Comparison of ENCODE assay signal across 31 cellular contexts in the genomic region with DNA sequence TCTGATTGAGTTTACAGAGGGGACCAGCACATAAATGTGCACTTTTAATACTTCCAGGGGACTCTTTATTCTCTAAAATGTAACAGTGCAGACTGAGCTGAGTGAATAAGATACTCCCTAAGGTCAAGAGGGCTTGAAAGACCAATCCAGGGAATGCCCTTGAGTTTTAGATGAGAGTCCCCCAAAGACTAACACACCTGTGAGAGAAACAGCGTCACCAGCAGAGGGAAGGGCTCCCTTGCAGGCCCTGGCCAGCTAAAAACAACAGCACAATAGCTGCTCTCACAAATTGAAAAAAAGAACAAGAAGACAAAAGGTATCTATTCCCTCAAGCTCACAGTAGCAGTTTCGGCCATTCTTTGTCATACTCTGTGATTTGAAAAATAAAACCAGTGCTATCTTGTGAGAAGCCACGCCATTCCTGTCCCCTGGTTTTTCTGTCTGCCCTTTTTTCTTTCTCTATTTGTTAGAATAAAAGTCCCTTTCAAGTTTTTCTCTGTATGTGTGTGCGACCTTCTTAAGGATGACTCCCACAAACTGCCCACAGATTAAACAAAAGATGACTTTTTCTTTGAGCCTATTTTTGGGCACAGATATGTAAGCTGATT.
A peak's percentile ranks its signal among the peaks of the same experiment; 100 is the strongest.
DNase-seq lines count a peak whose midpoint lies in the region; ATAC-seq and TF ChIP-seq lines count a peak whose summit lies in the region.
"Had no signal": no experiment of that assay in that cellular context is flagged by ENCODE, and none has a peak within 500 bp of the region (broad histone marks: within the 10 kb centered on the region; RNA-seq: fewer than 3 reads in every experiment).

No MANE protein-coding gene starts in this region.

- no peak overlapping the region for H4K5ac ChIP-seq in H9 (ENCODE audit: insufficient read length, low read depth, low read length)

- intact Hi-C loops in lower leg skin (cut with DNase I; ENCODE audit: low total_unique reads): no loop called here
- intact Hi-C loops in upper lobe of right lung (cut with DNase I): no loop called here

- H3K4me1 ChIP-seq in H9 (ENCODE audit: insufficient read depth, low read length) (no peaks in the 10 kb centered on the region; the same call in 1 of the 2 replicates), upper lobe of right lung (no peaks in the 10 kb centered on the region)
- H3K4me1 ChIP-seq: right atrium auricular region, testis had no signal

- H2BK120ac ChIP-seq in H9 (ENCODE audit: low read depth, low read length, poor library complexity, severe bottlenecking): no peak overlapping the region

- no peak overlapping the region for H4K8ac ChIP-seq in H9 (replicated peaks; ENCODE audit: insufficient read length, low read depth, low read length)

- no peak overlapping the region for H2BK5ac ChIP-seq in H9 (ENCODE audit: insufficient read length, low read length)

- H3K4me3 ChIP-seq in GM12865 (ENCODE audit: low read depth, low read length) (no peak overlapping the region), lower leg skin (ENCODE audit: low read depth, poor library complexity, severe bottlenecking) (no peak overlapping the region), upper lobe of right lung (no peak overlapping the region)
- H3K4me3 ChIP-seq: right atrium auricular region, smooth muscle cell, testis had no signal

- H2BK15ac ChIP-seq in H9 (ENCODE audit: low read depth, low read length): no peak overlapping the region

- H4K91ac ChIP-seq in H9 (ENCODE audit: insufficient read length, low read depth, low read length): no peak overlapping the region

- H3K36me3 ChIP-seq in upper lobe of right lung: no peaks in the 10 kb centered on the region
- H3K36me3 ChIP-seq: right atrium auricular region had no signal

- H2AK5ac ChIP-seq in H9 (ENCODE audit: insufficient read length, low read length): no peak overlapping the region

- no peaks in the 10 kb centered on the region for H3K27me3 ChIP-seq in H9 (ENCODE audit: insufficient read depth, low read length)
- no peaks in the 10 kb centered on the region for H3K27me3 ChIP-seq in upper lobe of right lung
- H3K27me3 ChIP-seq: right atrium auricular region, testis had no signal

- no peak overlapping the region for H3K18ac ChIP-seq in H9 (ENCODE audit: insufficient read length, low read depth, low read length)

- DNase-seq in GM12865 (ENCODE audit: low read depth) (peak; percentile 44), H9 (no peak), SK-MEL-5 (ENCODE audit: low read depth, low spot score) (peak; percentile 28), left kidney (ENCODE audit: low read depth, low spot score) (peak; percentile 41), lower leg skin (ENCODE audit: low spot score in 2 of 2) (no peak), upper lobe of right lung (no peak), midbrain (lab: John Stamatoyannopoulos, UW) (no peak)
- no peak for DNase-seq in activated T-cell treated with anti-CD3 and anti-CD28 coated beads, Interleukin-2, amount 50 U/mL, for 1 hour
- DNase-seq: activated CD4-positive, alpha-beta T cell treated with anti-CD3 and anti-CD28 coated beads for 4 hours; activated CD8-positive, alpha-beta T cell treated with anti-CD3 and anti-CD28 coated beads, Interleukin-2, amount 10 ng/mL, durations not matched to agents 7 days and 5 days; amniotic stem cell; Calu3; DMS79; GF-D8; hypothalamus; KBM-7; left colon; NCI-H1105; NCI-H1930; NCI-H526; posterior cingulate gyrus; SIG-M5; stimulated activated CD4-positive, alpha-beta T cell treated with anti-CD3 and anti-CD28 coated beads, Interleukin-1b, Interleukin-23, amount 100 ng/mL, for 48 hours; stimulated activated CD8-positive, alpha-beta memory T cell treated with anti-CD3 and anti-CD28 coated beads, Interleukin-4, amount 100 ng/mL, for 48 hours had no signal

- no peak for ATAC-seq in upper lobe of right lung
- ATAC-seq: activated CD8-positive, alpha-beta T cell treated with anti-CD3 and anti-CD28 coated beads, Interleukin-2, amount 10 ng/mL, durations not matched to agents 7 days and 5 days; left colon had no signal

- no peak overlapping the region for H3K27ac ChIP-seq in H9 (ENCODE audit: insufficient read length, low read depth, low read length)
- H3K27ac ChIP-seq in upper lobe of right lung: no peak overlapping the region
- H3K27ac ChIP-seq: right atrium auricular region, testis had no signal

- H3K9me3 ChIP-seq in H9 (ENCODE audit: control insufficient read depth, low read depth, low read length): no peaks in the 10 kb centered on the region
- no peaks in the 10 kb centered on the region for H3K9me3 ChIP-seq in upper lobe of right lung
- H3K9me3 ChIP-seq: testis had no signal

- no peaks in the 10 kb centered on the region for H4K20me1 ChIP-seq in H9 (ENCODE audit: control insufficient read depth, insufficient read depth, insufficient read length)

- no peak overlapping the region for H2BK12ac ChIP-seq in H9 (ENCODE audit: insufficient read length, low read depth, low read length)

- H3K14ac ChIP-seq in H9 (ENCODE audit: insufficient read depth, low read length): no peak overlapping the region

- H3K4me2 ChIP-seq in H9 (ENCODE audit: insufficient read depth, insufficient read length, low read length): no peak overlapping the region
- H3K4me2 ChIP-seq: smooth muscle cell had no signal

- no peaks in the 10 kb centered on the region for H3K79me1 ChIP-seq in H9 (ENCODE audit: insufficient read depth, low read depth, low read length, poor library complexity, severe bottlenecking)

- no peaks in the 10 kb centered on the region for H3K36me3 Mint-ChIP-seq in H9 (ENCODE audit: insufficient read depth in 1 of 3, low read depth in 3 of 3)
- H3K36me3 Mint-ChIP-seq: CD14-positive monocyte had no signal

- H2AFZ ChIP-seq in H9 (ENCODE audit: low read length): no peak overlapping the region

- H3K27ac Mint-ChIP-seq in H9: peak overlapping the region in 1 of 3 experiments; percentile 24; a peak in 2 of 7 replicates
- H3K27ac Mint-ChIP-seq: activated CD8-positive, alpha-beta T cell treated with anti-CD3 and anti-CD28 coated beads, Interleukin-2, amount 10 ng/mL, durations not matched to agents 7 days and 5 days; activated naive CD4-positive, alpha-beta T cell treated with anti-CD3 and anti-CD28 coated beads, Interleukin-2, amount 50 U/mL, for 24 hours; activated T-helper 2 cell treated with anti-CD3 and anti-CD28 coated beads, Interferon-gamma antibody, Interleukin-2, Interleukin-4, amounts not matched to agents 10 μg/mL and 5 μg/mL and 100 μg/mL, durations not matched to agents 14 hours and 24 hours and 36 hours; CD14-positive monocyte; stimulated activated naive CD8-positive, alpha-beta T cell treated with anti-CD3 and anti-CD28 coated beads, Interleukin-15, Interleukin-2, amounts not matched to agents 100 ng/mL and 50 ng/mL, for 24 hours had no signal

- no peak overlapping the region for H3K4ac ChIP-seq in H9 (ENCODE audit: low read depth, low read length)

- no peaks in the 10 kb centered on the region for H3K9me3 Mint-ChIP-seq in H9
- H3K9me3 Mint-ChIP-seq: activated T-helper 2 cell treated with anti-CD3 and anti-CD28 coated beads, Interferon-gamma antibody, Interleukin-2, Interleukin-4, amounts not matched to agents 10 μg/mL and 5 μg/mL and 100 μg/mL, durations not matched to agents 14 hours and 24 hours and 36 hours had no signal

- no peaks in the 10 kb centered on the region for H3K27me3 Mint-ChIP-seq in H9 (ENCODE audit: low read depth)
- H3K27me3 Mint-ChIP-seq: activated naive CD4-positive, alpha-beta T cell treated with anti-CD3 and anti-CD28 coated beads, Interleukin-2, amount 50 U/mL, for 24 hours; stimulated activated naive CD8-positive, alpha-beta T cell treated with anti-CD3 and anti-CD28 coated beads, Interleukin-15, Interleukin-2, amounts not matched to agents 100 ng/mL and 50 ng/mL, for 24 hours had no signal

- H2BK20ac ChIP-seq in H9 (ENCODE audit: low read depth, low read length, poor library complexity, severe bottlenecking): no peak overlapping the region

- no peak overlapping the region for H3K9ac ChIP-seq in H9 (ENCODE audit: extremely low read depth, insufficient read length, low read length)

- no peak overlapping the region for H3T11ph ChIP-seq in H9 (ENCODE audit: low read length)

- no peaks in the 10 kb centered on the region for H3K23me2 ChIP-seq in H9 (ENCODE audit: insufficient read length, low read depth, low read length, poor library complexity, severe bottlenecking)

- WGBS in H9 (ENCODE audit: extremely low coverage, insufficient read length, low lambda C conversion rate): no CpG with 5 or more reads among the region's 4 CpGs
- 93 to 94% methylated on average over 4 of the region's 4 CpGs for WGBS in lower leg skin, 2 donors

- no peak overlapping the region for H3K4me3 Mint-ChIP-seq in H9
- H3K4me3 Mint-ChIP-seq: activated CD8-positive, alpha-beta T cell treated with anti-CD3 and anti-CD28 coated beads, Interleukin-2, amount 10 ng/mL, durations not matched to agents 7 days and 5 days; activated naive CD4-positive, alpha-beta T cell treated with anti-CD3 and anti-CD28 coated beads, Interleukin-2, amount 50 U/mL, for 24 hours; CD14-positive monocyte; stimulated activated naive CD8-positive, alpha-beta T cell treated with anti-CD3 and anti-CD28 coated beads, Interleukin-15, Interleukin-2, amounts not matched to agents 100 ng/mL and 50 ng/mL, for 24 hours had no signal

- no peak overlapping the region for H3K23ac ChIP-seq in H9 (ENCODE audit: insufficient read length, low read depth, low read length)

- no peaks in the 10 kb centered on the region for H3K79me2 ChIP-seq in H9 (ENCODE audit: insufficient read depth, low read length)

- no peak overlapping the region for H3K56ac ChIP-seq in H9 (ENCODE audit: insufficient read length, low read depth, low read length)

- in situ Hi-C loops in SK-MEL-5 (cut with HindIII; ENCODE audit: low pct_unique_long_range_greater_than_20kb, low sequenced_read_pairs): no loop called here

- TF ChIP-seq POLR2A in lower leg skin (IDR thresholded peaks at IDR 0.05): no peak

- H3K4me1 Mint-ChIP-seq in H9: peaks cover 23 to 25% of the 10 kb centered on the region in 2 experiments
- H3K4me1 Mint-ChIP-seq: activated naive CD4-positive, alpha-beta T cell treated with anti-CD3 and anti-CD28 coated beads, Interleukin-2, amount 50 U/mL, for 24 hours had no signal

- TF ChIP-seq CTCF in GM12865 (IDR thresholded peaks at IDR 0.05; ENCODE audit: insufficient read depth, low read depth, low read length, missing control alignments) (no peak), H9 (conservative IDR thresholded peaks at IDR 0.05) (peak; percentile 41; the same call in 2 of the 3 replicates), lower leg skin (IDR thresholded peaks at IDR 0.05) (no peak), upper lobe of right lung (IDR thresholded peaks at IDR 0.05) (no peak)

Comparison
In these comparisons a context has a peak if more than half of its experiments do, and no peak if none do; other contexts are left out.
1. DNase-seq: peak in GM12865 (single experiment), SK-MEL-5 (single experiment) and left kidney (single experiment); none in H9 (single experiment), lower leg skin (0 of 2), upper lobe of right lung (single experiment), activated T-cell treated with anti-CD3 and anti-CD28 coated beads, Interleukin-2, amount 50 U/mL, for 1 hour (single experiment) and midbrain (single experiment).